ENCODE assay signal across 9 cellular contexts in the genomic region with DNA sequence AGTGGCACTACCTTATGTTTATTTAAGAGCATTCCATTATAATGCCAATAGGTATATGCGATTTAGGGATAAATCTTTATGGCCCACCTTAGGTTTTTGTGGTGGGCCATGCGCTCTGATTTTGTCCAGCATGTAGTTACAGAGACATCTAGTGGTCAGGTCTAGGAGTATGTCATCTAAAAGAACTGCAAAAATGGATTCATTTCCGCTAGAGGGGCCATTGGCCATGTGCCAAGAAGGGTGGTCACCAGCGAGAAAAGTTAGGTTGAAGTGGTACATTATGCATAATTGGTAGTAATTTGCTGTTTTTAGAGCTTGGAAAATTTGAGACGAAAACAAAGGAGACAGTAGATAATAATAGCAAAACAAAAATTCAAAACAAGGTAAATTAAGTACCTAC. TPM values are rescaled to one million over a fixed set of nuclear protein-coding genes. Genes with fewer than 3 reads are reported as not detected.
A peak's percentile ranks its signal among the peaks of the same experiment; 100 is the strongest.
DNase-seq lines count a peak whose midpoint lies in the region; ATAC-seq, FAIRE-seq and TF ChIP-seq lines count a peak whose summit lies in the region.
"Had no signal": no experiment of that assay in that cellular context is flagged by ENCODE, and none has a peak within 500 bp of the region (broad histone marks: within the 10 kb centered on the region; RNA-seq: fewer than 3 reads in every experiment).

No MANE protein-coding gene starts in this region.

- FAIRE-seq in GM12892 (lab: Jason Lieb, UNC), result peak; percentile 87

- H3K4me3 ChIP-seq in WERI-Rb-1 (ENCODE audit: low read depth, low read length) (no peak overlapping the region), right lobe of liver (no peak overlapping the region)

- no peak overlapping the region for H3K27ac ChIP-seq in WERI-Rb-1
- no peak overlapping the region for H3K27ac ChIP-seq in right lobe of liver

- H3K9me3 ChIP-seq in WERI-Rb-1 (ENCODE audit: severe bottlenecking) (no peaks in the 10 kb centered on the region), right lobe of liver (no peaks in the 10 kb centered on the region)

- H3K27me3 ChIP-seq in WERI-Rb-1 (ENCODE audit: insufficient read depth, low read depth, severe bottlenecking) (no peaks in the 10 kb centered on the region), right lobe of liver (no peaks in the 10 kb centered on the region)

- in situ Hi-C loops in KBM-7 (cut with MboI; ENCODE audit: low pct_unique_long_range_greater_than_20kb, low sequenced_read_pairs), result no loop called here

- H3K4me1 ChIP-seq in right lobe of liver, result no peaks in the 10 kb centered on the region

- TF ChIP-seq CTCF in WERI-Rb-1 (IDR thresholded peaks at IDR 0.05; ENCODE audit: low read depth, low read length) (peak; percentile 47), right lobe of liver (IDR thresholded peaks at IDR 0.05) (peak; percentile 61 to 72 (median 65))

- ATAC-seq in right lobe of liver (peak in 3 of 4 donors; percentile 40 to 54 (median 52)), HG03196 (IDR thresholded peaks at IDR 0.05; ENCODE audit: unreplicated experiment) (no peak)
- ATAC-seq: esophagus mucosa had no signal

- intact Hi-C loops in right lobe of liver (cut with DNase I), result loop anchor here in 1 of 2 donors (10.0 kb wide), 1 partner anchor 187 kb away; no protein-coding TSS in a partner anchor

- TF ChIP-seq POLR2A in GM12892 (IDR thresholded peaks at IDR 0.05; ENCODE audit: low read depth, low read length) (no peak), right lobe of liver (IDR thresholded peaks at IDR 0.05) (no peak)

- DNase-seq in GM12892 (ENCODE audit: insufficient read length), result no peak
- peak; percentile 12 for DNase-seq in KBM-7
- DNase-seq in WERI-Rb-1, result peak; percentile 6
- peak in 1 of 3 donors; percentile 43 for DNase-seq in right lobe of liver
- no peak for DNase-seq in dermis blood vessel endothelial cell
- no peak for DNase-seq in RPMI8226
- DNase-seq: NCI-H2029 had no signal

- 30% methylated on average over 5 of the region's 5 CpGs for WGBS in right lobe of liver (ENCODE audit: insufficient coverage, low coverage, low lambda C conversion rate, missing lambda C conversion rate)

- H3K36me3 ChIP-seq in WERI-Rb-1 (no peaks in the 10 kb centered on the region), right lobe of liver (no peaks in the 10 kb centered on the region)

RNA-seq across cellular contexts. Expression of a gene that starts 27.7 kb away (rescaled TPM):
- polyA plus RNA-seq in GM12892 (2012; ENCODE audit: missing spikeins), result 0.15 TPM
- total RNA-seq in right lobe of liver, result under 1 TPM; 0.25 to 0.43 (median 0.27) TPM
- total RNA-seq in dermis blood vessel endothelial cell, result not detected in 2 replicates

Comparison
In these comparisons a context has a peak if more than half of its experiments do, and no peak if none do; other contexts are left out.
1. DNase-seq: peak in KBM-7 (single experiment) and WERI-Rb-1 (single experiment); none in GM12892 (single experiment), dermis blood vessel endothelial cell (single experiment) and RPMI8226 (single experiment).